ENCODE assay signal across 1 cellular context in the genomic region with DNA sequence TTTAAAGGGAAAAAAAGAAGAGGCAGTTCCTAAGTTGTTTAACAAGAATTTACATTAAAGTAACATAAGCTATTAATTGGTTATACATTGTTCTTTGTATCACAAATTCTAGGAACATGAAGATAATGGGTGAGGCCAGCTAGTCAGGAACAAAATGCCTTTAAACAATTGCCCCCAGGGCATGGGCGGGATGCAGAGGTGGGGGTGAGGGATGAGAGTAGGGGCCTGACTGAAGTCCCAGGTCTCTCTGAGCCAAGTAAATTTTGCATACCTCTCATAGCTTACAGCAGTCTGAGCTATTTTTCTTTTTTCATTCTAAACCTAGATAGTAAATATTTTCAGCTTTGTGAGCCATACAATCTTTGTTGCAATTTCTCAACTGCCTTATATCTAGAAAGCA.
TF ChIP-seq lines count a peak whose summit lies in the region.

No MANE protein-coding gene starts in this region.

TF ChIP-seq in HepG2, 621 proteins besides CTCF, POLR2A, EP300 and RAD21 (continued from another document):
- TF ChIP-seq, protein P1, sequence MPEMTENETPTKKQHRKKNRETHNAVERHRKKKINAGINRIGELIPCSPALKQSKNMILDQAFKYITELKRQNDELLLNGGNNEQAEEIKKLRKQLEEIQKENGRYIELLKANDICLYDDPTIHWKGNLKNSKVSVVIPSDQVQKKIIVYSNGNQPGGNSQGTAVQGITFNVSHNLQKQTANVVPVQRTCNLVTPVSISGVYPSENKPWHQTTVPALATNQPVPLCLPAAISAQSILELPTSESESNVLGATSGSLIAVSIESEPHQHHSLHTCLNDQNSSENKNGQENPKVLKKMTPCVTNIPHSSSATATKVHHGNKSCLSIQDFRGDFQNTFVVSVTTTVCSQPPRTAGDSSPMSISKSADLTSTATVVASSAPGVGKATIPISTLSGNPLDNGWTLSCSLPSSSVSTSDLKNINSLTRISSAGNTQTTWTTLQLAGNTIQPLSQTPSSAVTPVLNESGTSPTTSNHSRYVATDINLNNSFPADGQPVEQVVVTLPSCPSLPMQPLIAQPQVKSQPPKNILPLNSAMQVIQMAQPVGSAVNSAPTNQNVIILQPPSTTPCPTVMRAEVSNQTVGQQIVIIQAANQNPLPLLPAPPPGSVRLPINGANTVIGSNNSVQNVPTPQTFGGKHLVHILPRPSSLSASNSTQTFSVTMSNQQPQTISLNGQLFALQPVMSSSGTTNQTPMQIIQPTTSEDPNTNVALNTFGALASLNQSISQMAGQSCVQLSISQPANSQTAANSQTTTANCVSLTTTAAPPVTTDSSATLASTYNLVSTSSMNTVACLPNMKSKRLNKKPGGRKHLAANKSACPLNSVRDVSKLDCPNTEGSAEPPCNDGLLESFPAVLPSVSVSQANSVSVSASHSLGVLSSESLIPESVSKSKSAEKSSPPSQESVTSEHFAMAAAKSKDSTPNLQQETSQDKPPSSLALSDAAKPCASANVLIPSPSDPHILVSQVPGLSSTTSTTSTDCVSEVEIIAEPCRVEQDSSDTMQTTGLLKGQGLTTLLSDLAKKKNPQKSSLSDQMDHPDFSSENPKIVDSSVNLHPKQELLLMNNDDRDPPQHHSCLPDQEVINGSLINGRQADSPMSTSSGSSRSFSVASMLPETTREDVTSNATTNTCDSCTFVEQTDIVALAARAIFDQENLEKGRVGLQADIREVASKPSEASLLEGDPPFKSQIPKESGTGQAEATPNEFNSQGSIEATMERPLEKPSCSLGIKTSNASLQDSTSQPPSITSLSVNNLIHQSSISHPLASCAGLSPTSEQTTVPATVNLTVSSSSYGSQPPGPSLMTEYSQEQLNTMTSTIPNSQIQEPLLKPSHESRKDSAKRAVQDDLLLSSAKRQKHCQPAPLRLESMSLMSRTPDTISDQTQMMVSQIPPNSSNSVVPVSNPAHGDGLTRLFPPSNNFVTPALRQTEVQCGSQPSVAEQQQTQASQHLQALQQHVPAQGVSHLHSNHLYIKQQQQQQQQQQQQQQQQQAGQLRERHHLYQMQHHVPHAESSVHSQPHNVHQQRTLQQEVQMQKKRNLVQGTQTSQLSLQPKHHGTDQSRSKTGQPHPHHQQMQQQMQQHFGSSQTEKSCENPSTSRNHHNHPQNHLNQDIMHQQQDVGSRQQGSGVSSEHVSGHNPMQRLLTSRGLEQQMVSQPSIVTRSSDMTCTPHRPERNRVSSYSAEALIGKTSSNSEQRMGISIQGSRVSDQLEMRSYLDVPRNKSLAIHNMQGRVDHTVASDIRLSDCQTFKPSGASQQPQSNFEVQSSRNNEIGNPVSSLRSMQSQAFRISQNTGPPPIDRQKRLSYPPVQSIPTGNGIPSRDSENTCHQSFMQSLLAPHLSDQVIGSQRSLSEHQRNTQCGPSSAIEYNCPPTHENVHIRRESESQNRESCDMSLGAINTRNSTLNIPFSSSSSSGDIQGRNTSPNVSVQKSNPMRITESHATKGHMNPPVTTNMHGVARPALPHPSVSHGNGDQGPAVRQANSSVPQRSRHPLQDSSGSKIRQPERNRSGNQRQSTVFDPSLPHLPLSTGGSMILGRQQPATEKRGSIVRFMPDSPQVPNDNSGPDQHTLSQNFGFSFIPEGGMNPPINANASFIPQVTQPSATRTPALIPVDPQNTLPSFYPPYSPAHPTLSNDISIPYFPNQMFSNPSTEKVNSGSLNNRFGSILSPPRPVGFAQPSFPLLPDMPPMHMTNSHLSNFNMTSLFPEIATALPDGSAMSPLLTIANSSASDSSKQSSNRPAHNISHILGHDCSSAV (CRISPR knock-in tag; IDR thresholded peaks at IDR 0.05; ENCODE audit: borderline replicate concordance) = no peak
- TF ChIP-seq ZNF383 (CRISPR knock-in tag; IDR thresholded peaks at IDR 0.05; ENCODE audit: borderline replicate concordance) = no peak
TF ChIP-seq in HepG2: peak in this region for 0.
